In genomic region chr22:40444483-40444787, GRCh38 we compare ENCODE assay signal across 15 cellular contexts.
"Had no signal": no experiment of that assay in that cellular context is flagged by ENCODE, and none has a peak within 500 bp of the region (broad histone marks: within the 10 kb centered on the region; RNA-seq: fewer than 3 reads in every experiment).

No MANE protein-coding gene starts in this region.

- ATAC-seq: activated CD8-positive, alpha-beta T cell treated with anti-CD3 and anti-CD28 coated beads, Interleukin-2, amount 10 ng/mL, durations not matched to agents 7 days and 5 days; natural killer cell treated with Interleukin-12 subunit alpha and Interleukin-12 subunit beta and Interleukin-15 and Interleukin-18, amount 100 ng/mL, for 72 hours had no signal

- DNase-seq: activated CD4-positive, alpha-beta T cell treated with anti-CD3 and anti-CD28 coated beads, Interleukin-2, amount 10 ng/mL, durations not matched to agents 24 days and 14 days; activated CD4-positive, CD25-positive, alpha-beta regulatory T cell; activated CD8-positive, alpha-beta T cell treated with anti-CD3 and anti-CD28 coated beads, Interleukin-2, amount 10 ng/mL, durations not matched to agents 7 days and 5 days; activated naive CD4-positive, alpha-beta T cell treated with Interleukin-2 at 50 U/mL for 16 hours; caudate nucleus; effector CD4-positive, alpha-beta T cell; esophagus squamous epithelium; hippocampal formation; left ventricle myocardium superior; mesendoderm; nucleus accumbens; stomach; upper lobe of right lung had no signal

- H3K27me3 Mint-ChIP-seq: activated CD4-positive, alpha-beta T cell treated with anti-CD3 and anti-CD28 coated beads, Interleukin-2, amount 10 ng/mL, durations not matched to agents 24 days and 14 days; natural killer cell treated with Interleukin-12 subunit alpha and Interleukin-12 subunit beta and Interleukin-15 and Interleukin-18, amount 100 ng/mL, for 72 hours had no signal

- H3K27ac Mint-ChIP-seq: activated CD8-positive, alpha-beta T cell treated with anti-CD3 and anti-CD28 coated beads, Interleukin-2, amount 10 ng/mL, durations not matched to agents 7 days and 5 days had no signal

- H3K4me1 ChIP-seq: testis had no signal

- H3K4me3 Mint-ChIP-seq: activated CD4-positive, alpha-beta T cell treated with anti-CD3 and anti-CD28 coated beads, Interleukin-2, amount 10 ng/mL, durations not matched to agents 24 days and 14 days; activated CD8-positive, alpha-beta T cell treated with anti-CD3 and anti-CD28 coated beads, Interleukin-2, amount 10 ng/mL, durations not matched to agents 7 days and 5 days; natural killer cell treated with Interleukin-12 subunit alpha and Interleukin-12 subunit beta and Interleukin-15 and Interleukin-18, amount 100 ng/mL, for 72 hours had no signal

- H3K9me3 Mint-ChIP-seq: activated CD4-positive, alpha-beta T cell treated with anti-CD3 and anti-CD28 coated beads, Interleukin-2, amount 10 ng/mL, durations not matched to agents 24 days and 14 days; natural killer cell treated with Interleukin-12 subunit alpha and Interleukin-12 subunit beta and Interleukin-15 and Interleukin-18, amount 100 ng/mL, for 72 hours had no signal

- H3K27me3 ChIP-seq: esophagus squamous epithelium, stomach, testis, upper lobe of right lung had no signal

- H3K4me3 ChIP-seq: esophagus squamous epithelium, stomach, testis, upper lobe of right lung had no signal

- H3K27ac ChIP-seq: esophagus squamous epithelium, testis, upper lobe of right lung had no signal
